Comparison of ENCODE assay signal across 1 cellular context in genomic region chr20:14918981-14919380, GRCh38.
TF ChIP-seq lines count a peak whose summit lies in the region.

No MANE protein-coding gene starts in this region.

TF ChIP-seq in GM12878, 131 proteins besides CTCF, POLR2A, EP300 and RAD21 (continued from another document):
- TF ChIP-seq LARP7 (IDR thresholded peaks at IDR 0.05): no peak
- TF ChIP-seq USF1 (IDR thresholded peaks at IDR 0.05; ENCODE audit: borderline replicate concordance, extremely low read length, insufficient read depth, low read depth, low read length): no peak
- no peak for TF ChIP-seq ZBTB40 (IDR thresholded peaks at IDR 0.05; ENCODE audit: borderline replicate concordance)
- no peak for TF ChIP-seq RCOR1 (conservative IDR thresholded peaks at IDR 0.05; ENCODE audit: low read depth, low read length)
- no peak for TF ChIP-seq PRDM15 (CRISPR knock-in tag; IDR thresholded peaks at IDR 0.05)
- no peak for TF ChIP-seq CEBPB (IDR thresholded peaks at IDR 0.05; ENCODE audit: borderline replicate concordance in 1 of 2, low read depth in 2 of 2, low read length in 2 of 2)
- no peak for TF ChIP-seq FOXK2 (IDR thresholded peaks at IDR 0.05)
- TF ChIP-seq NR2C2 (IDR thresholded peaks at IDR 0.05; ENCODE audit: borderline replicate concordance, control insufficient read depth, insufficient read length, low read depth): no peak
- TF ChIP-seq SP1 (IDR thresholded peaks at IDR 0.05; ENCODE audit: low read depth, low read length): no peak
- TF ChIP-seq EED (IDR thresholded peaks at IDR 0.05; ENCODE audit: low read depth): no peak
- TF ChIP-seq CHD4 (IDR thresholded peaks at IDR 0.05): no peak
